28 cellular contexts compared by ENCODE assay signal in the genomic region with DNA sequence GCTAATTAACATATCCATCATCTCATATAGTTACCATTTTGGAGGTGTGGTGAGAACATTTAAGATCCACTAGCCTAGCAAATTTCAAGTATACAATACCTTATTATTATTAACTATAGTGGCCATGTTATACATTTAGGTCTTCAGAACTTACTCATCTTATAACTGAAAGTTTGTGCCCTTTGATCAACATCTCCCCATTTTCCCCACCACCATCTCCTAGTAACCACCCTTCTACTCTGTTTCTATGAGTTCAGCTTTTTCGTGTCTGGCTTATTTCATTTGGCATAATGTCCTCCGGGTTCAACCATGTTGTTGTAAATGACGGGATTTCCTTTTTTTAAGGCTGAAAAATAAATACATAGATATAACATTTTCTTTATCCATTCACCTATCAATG. TPM values are rescaled to one million over a fixed set of nuclear protein-coding genes. Genes with fewer than 3 reads are reported as not detected.
"Had no signal": no experiment of that assay in that cellular context is flagged by ENCODE, and none has a peak within 500 bp of the region (broad histone marks: within the 10 kb centered on the region; RNA-seq: fewer than 3 reads in every experiment).

No MANE protein-coding gene starts in this region.

- H3K4me3 ChIP-seq: adrenal gland, body of pancreas, colonic mucosa, dorsolateral prefrontal cortex, left ventricle myocardium inferior, lung, spleen, testis, transverse colon had no signal

- H3K27me3 ChIP-seq: adrenal gland, body of pancreas, dorsolateral prefrontal cortex, spleen, testis, transverse colon had no signal

- H3K27me3 Mint-ChIP-seq: activated CD4-positive, alpha-beta T cell treated with anti-CD3 and anti-CD28 coated beads, Interleukin-2, amount 10 ng/mL, durations not matched to agents 7 days and 5 days; T-helper 17 cell had no signal

- H3K4me3 Mint-ChIP-seq: activated CD4-positive, alpha-beta T cell treated with anti-CD3 and anti-CD28 coated beads, Interleukin-2, amount 10 ng/mL, durations not matched to agents 7 days and 5 days; nephron; T-helper 17 cell had no signal

- DNase-seq: activated CD4-positive, alpha-beta T cell treated with anti-CD3 and anti-CD28 coated beads, Interleukin-2, amount 10 ng/mL, durations not matched to agents 7 days and 5 days; activated CD4-positive, CD25-positive, alpha-beta regulatory T cell treated with anti-CD3 and anti-CD28 coated beads, Interleukin-2, amount 50 U/mL, for 72 hours; activated gamma-delta T cell; adrenal gland; aorta; body of pancreas; cerebellar nuclear complex; colonic mucosa; dorsolateral prefrontal cortex; effector memory CD4-positive, alpha-beta T cell; islet precursor cell; left ventricle myocardium inferior; mesendoderm; posterior cingulate gyrus; right cardiac atrium; spleen; stimulated activated naive CD8-positive, alpha-beta T cell treated with anti-CD3 and anti-CD28 coated beads, Interleukin-15, Interleukin-2, amounts not matched to agents 100 U/mL and 50 U/mL, for 24 hours; T-helper 17 cell; T1000; testis; transverse colon had no signal

- H3K9me3 ChIP-seq: body of pancreas, colonic mucosa, testis, transverse colon had no signal

- ATAC-seq: activated naive CD4-positive, alpha-beta T cell treated with anti-CD3 and anti-CD28 coated beads, Interleukin-2, amount 50 U/mL, for 72 hours; body of pancreas; right cardiac atrium; SK-N-SH treated with all-trans-retinoic acid at 6 μM for 48 hours; stimulated activated naive CD8-positive, alpha-beta T cell treated with anti-CD3 and anti-CD28 coated beads, Interleukin-15, Interleukin-2, amounts not matched to agents 100 U/mL and 50 U/mL, for 24 hours; T-helper 17 cell had no signal

- H3K27ac ChIP-seq: adrenal gland, colonic mucosa, dorsolateral prefrontal cortex, left ventricle myocardium inferior, testis, transverse colon had no signal

- H3K27ac Mint-ChIP-seq: nephron had no signal

- H3K36me3 ChIP-seq: adrenal gland, colonic mucosa, left ventricle myocardium inferior, spleen, transverse colon had no signal

RNA-seq across cellular contexts. Expression of gene NEURL3, which starts 15.9 kb away (rescaled TPM):
- total RNA-seq: frontal cortex, left ventricle myocardium inferior, osteoblast, urinary bladder had no signal
